ENCODE assay signal across 19 cellular contexts in the genomic region with DNA sequence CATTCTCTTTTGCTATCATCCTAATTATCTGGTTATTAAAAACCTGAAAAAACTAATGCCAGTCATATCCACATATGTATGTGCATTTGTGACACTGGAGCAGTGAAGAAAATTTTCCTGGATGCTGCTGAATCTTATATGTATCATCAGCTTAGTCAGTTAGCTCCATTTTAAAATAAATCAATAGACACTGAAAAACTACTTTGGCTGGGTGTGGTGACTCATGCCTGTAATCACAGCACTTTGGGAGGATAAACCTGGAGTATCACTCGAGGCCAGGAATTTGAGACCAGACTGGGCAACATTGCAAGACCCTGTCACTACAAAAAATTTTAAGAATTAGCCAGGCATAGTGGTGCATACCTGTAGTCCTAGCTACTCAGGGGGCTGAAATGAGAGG.
DNase-seq lines count a peak whose midpoint lies in the region; ATAC-seq, FAIRE-seq and TF ChIP-seq lines count a peak whose summit lies in the region.
"Had no signal": no experiment of that assay in that cellular context is flagged by ENCODE, and none has a peak within 500 bp of the region (broad histone marks: within the 10 kb centered on the region; RNA-seq: fewer than 3 reads in every experiment).

No MANE protein-coding gene starts in this region.

- H3K79me2 ChIP-seq in trophoblast cell (ENCODE audit: control insufficient read depth, insufficient read depth, low read length, poor library complexity), result no peaks in the 10 kb centered on the region

- no peaks in the 10 kb centered on the region for H3K4me1 ChIP-seq in trophoblast cell (ENCODE audit: control insufficient read depth in 1 of 2, insufficient read depth in 2 of 2, low read length in 2 of 2)
- H3K4me1 ChIP-seq: Caco-2 had no signal

- H3K79me1 ChIP-seq in trophoblast cell (ENCODE audit: low read length), result no peaks in the 10 kb centered on the region

- H4K12ac ChIP-seq in trophoblast cell (ENCODE audit: low read depth, low read length), result no peak overlapping the region

- H2BK5ac ChIP-seq in trophoblast cell (ENCODE audit: low read depth, low read length, poor library complexity), result no peak overlapping the region

- H3K4me3 ChIP-seq in bronchial epithelial cell (ENCODE audit: low read depth, low read length) (no peak overlapping the region), trophoblast cell (ENCODE audit: low read depth, low read length) (no peak overlapping the region)
- H3K4me3 ChIP-seq: K562, PC-9, SJCRH30 had no signal

- peaks cover 2% of the 10 kb centered on the region for H3K9me3 ChIP-seq in trophoblast cell (ENCODE audit: insufficient read depth, low read depth, low read length)
- H3K9me3 ChIP-seq: Caco-2 had no signal

- TF ChIP-seq CTCF in bronchial epithelial cell (IDR thresholded peaks at IDR 0.05; ENCODE audit: insufficient read depth, low read length, severe bottlenecking), result no peak

- WGBS in trophoblast cell (ENCODE audit: extremely low coverage, insufficient coverage, insufficient read length), result no CpG with 5 or more reads among the region's 1 CpG

- no peak overlapping the region for H3K27ac ChIP-seq in trophoblast cell (ENCODE audit: low read depth, low read length)
- H3K27ac ChIP-seq: PC-9, SJCRH30 had no signal

- H3K36me3 ChIP-seq in bronchial epithelial cell (ENCODE audit: control insufficient read depth, insufficient read depth, low read length) (no peaks in the 10 kb centered on the region), trophoblast cell (ENCODE audit: control insufficient read depth in 1 of 2, insufficient read depth in 2 of 2, low read length in 2 of 2) (no peaks in the 10 kb centered on the region)
- H3K36me3 ChIP-seq: SJCRH30 had no signal

- H3K4me2 ChIP-seq in trophoblast cell (ENCODE audit: low read length), result no peak overlapping the region
- H3K4me2 ChIP-seq: PC-9 had no signal

- DNase-seq in ELR (ENCODE audit: low read depth), result peak; percentile 68
- peak; percentile 20 for DNase-seq in HT1080 (ENCODE audit: low read depth)
- peak; percentile 49 for DNase-seq in bronchial epithelial cell (ENCODE audit: low read depth)
- DNase-seq in trophoblast cell, result peak; percentile 21 to 72
- no peak for DNase-seq in GM19239 (ENCODE audit: insufficient read length, low spot score)
- DNase-seq: Caco-2, H9, NCI-H187, NCI-H2227 treated with DMSO at 0.1 percent for 48 hours, NCI-H510A treated with DMSO at 0.1 percent for 48 hours, NCI-H82, PC-9, SJCRH30, T-helper 17 cell had no signal

- FAIRE-seq in bronchial epithelial cell (lab: Jason Lieb, UNC), result no peak
- no peak for FAIRE-seq in GM19239 (lab: Jason Lieb, UNC)
- FAIRE-seq: GM12892, GM18507, K562 had no signal

- no peak overlapping the region for H2AFZ ChIP-seq in trophoblast cell (ENCODE audit: insufficient read depth, low read length, poor library complexity)
- H2AFZ ChIP-seq: PC-9 had no signal

- no peak overlapping the region for H2BK12ac ChIP-seq in trophoblast cell (ENCODE audit: low read length)

- no peak overlapping the region for H3K9ac ChIP-seq in trophoblast cell (ENCODE audit: low read length)

- H3K23ac ChIP-seq in trophoblast cell (ENCODE audit: low read length), result no peak overlapping the region

- H4K91ac ChIP-seq in trophoblast cell (ENCODE audit: low read depth, low read length), result no peak overlapping the region

- H2AK5ac ChIP-seq in trophoblast cell (ENCODE audit: low read length), result no peak overlapping the region

- no peak overlapping the region for H4K8ac ChIP-seq in trophoblast cell (ENCODE audit: low read depth, low read length)

- no peak overlapping the region for H2BK120ac ChIP-seq in trophoblast cell (ENCODE audit: insufficient read depth, low read length, poor library complexity)

- no peak overlapping the region for H3K14ac ChIP-seq in trophoblast cell (ENCODE audit: low read length)

- H3K27me3 ChIP-seq in bronchial epithelial cell (ENCODE audit: control insufficient read depth, insufficient read depth, low read length) (no peaks in the 10 kb centered on the region), trophoblast cell (ENCODE audit: insufficient read depth, low read length) (no peaks in the 10 kb centered on the region)
- H3K27me3 ChIP-seq: SJCRH30 had no signal

- H3K18ac ChIP-seq in trophoblast cell (ENCODE audit: low read length), result no peak overlapping the region

- ATAC-seq in HG03139 (IDR thresholded peaks at IDR 0.05; ENCODE audit: unreplicated experiment) (no peak), GM21737 (IDR thresholded peaks at IDR 0.05; ENCODE audit: unreplicated experiment) (no peak)
- ATAC-seq: K562, T-helper 17 cell had no signal

- H3K4ac ChIP-seq in trophoblast cell (ENCODE audit: low read depth, low read length), result no peak overlapping the region
